ENCODE assay signal across 18 cellular contexts in genomic region chr13:40127925-40128324, GRCh38.
DNase-seq lines count a peak whose midpoint lies in the region; ATAC-seq and TF ChIP-seq lines count a peak whose summit lies in the region.
"Had no signal": no experiment of that assay in that cellular context is flagged by ENCODE, and none has a peak within 500 bp of the region (broad histone marks: within the 10 kb centered on the region; RNA-seq: fewer than 3 reads in every experiment).

No MANE protein-coding gene starts in this region.

- H2AFZ ChIP-seq in MM.1S (ENCODE audit: low read length), result no peak overlapping the region

- peaks cover 24% of the 10 kb centered on the region for H3F3A ChIP-seq in MM.1S (ENCODE audit: insufficient read depth, low read length)

- no peak for TF ChIP-seq CTCF in MM.1S (IDR thresholded peaks at IDR 0.05; ENCODE audit: low read length)

- POLR2A ChIA-PET in activated CD4-positive, alpha-beta T cell treated with anti-CD3 and anti-CD28 coated beads, Interleukin-2, amount 10 ng/mL, durations not matched to agents 7 days and 5 days (lab: Charles Lee), result no interaction called here

- H3K9me3 Mint-ChIP-seq in activated CD4-positive, alpha-beta T cell treated with anti-CD3 and anti-CD28 coated beads, Interleukin-2, amount 10 ng/mL, durations not matched to agents 7 days and 5 days, result peaks cover 31% of the 10 kb centered on the region
- peaks cover 15% of the 10 kb centered on the region for H3K9me3 Mint-ChIP-seq in activated CD4-positive, alpha-beta T cell treated with anti-CD3 and anti-CD28 coated beads, Interleukin-2, amount 10 ng/mL, durations not matched to agents 24 days and 14 days
- no peaks in the 10 kb centered on the region for H3K9me3 Mint-ChIP-seq in activated T-helper 17 cell treated with anti-CD3 and anti-CD28 coated beads, Interleukin-2, amount 50 U/mL, for 72 hours

- H3K9ac ChIP-seq in MM.1S (ENCODE audit: low read length), result no peak overlapping the region

- no peaks in the 10 kb centered on the region for H3K36me3 ChIP-seq in MM.1S (replicated peaks; ENCODE audit: insufficient read depth, low read length)

- H3K4me3 ChIP-seq in MM.1S (ENCODE audit: low read length), result no peak overlapping the region

- intact Hi-C loops in activated CD4-positive, alpha-beta T cell treated with anti-CD3 and anti-CD28 coated beads, Interleukin-2, amount 10 ng/mL, durations not matched to agents 24 days and 14 days (cut with micrococcal nuclease), result no loop called here

- H3K4me3 Mint-ChIP-seq in activated CD4-positive, alpha-beta T cell treated with anti-CD3 and anti-CD28 coated beads, Interleukin-2, amount 10 ng/mL, durations not matched to agents 7 days and 5 days, result no peak overlapping the region
- no peak overlapping the region for H3K4me3 Mint-ChIP-seq in activated CD4-positive, alpha-beta T cell treated with anti-CD3 and anti-CD28 coated beads, Interleukin-2, amount 10 ng/mL, durations not matched to agents 24 days and 14 days
- H3K4me3 Mint-ChIP-seq in activated T-helper 17 cell treated with anti-CD3 and anti-CD28 coated beads, Interleukin-2, amount 50 U/mL, for 72 hours, result no peak overlapping the region
- H3K4me3 Mint-ChIP-seq: CD14-positive monocyte had no signal

- H3K36me3 Mint-ChIP-seq in activated CD4-positive, alpha-beta T cell treated with anti-CD3 and anti-CD28 coated beads, Interleukin-2, amount 10 ng/mL, durations not matched to agents 7 days and 5 days (ENCODE audit: low read depth), result peaks cover 32% of the 10 kb centered on the region
- H3K36me3 Mint-ChIP-seq in activated CD4-positive, alpha-beta T cell treated with anti-CD3 and anti-CD28 coated beads, Interleukin-2, amount 10 ng/mL, durations not matched to agents 24 days and 14 days (ENCODE audit: low read depth), result peaks cover 24% of the 10 kb centered on the region
- no peaks in the 10 kb centered on the region for H3K36me3 Mint-ChIP-seq in activated T-helper 17 cell treated with anti-CD3 and anti-CD28 coated beads, Interleukin-2, amount 50 U/mL, for 72 hours (ENCODE audit: low read depth)
- H3K36me3 Mint-ChIP-seq: CD14-positive monocyte had no signal

- peak overlapping the region; percentile 58; the same call in 1 of the 2 replicates for H3K27ac ChIP-seq in MM.1S (ENCODE audit: low read length)

- peak overlapping the region; percentile 9 for H3K27ac Mint-ChIP-seq in activated CD4-positive, alpha-beta T cell treated with anti-CD3 and anti-CD28 coated beads, Interleukin-2, amount 10 ng/mL, durations not matched to agents 7 days and 5 days
- H3K27ac Mint-ChIP-seq in activated CD4-positive, alpha-beta T cell treated with anti-CD3 and anti-CD28 coated beads, Interleukin-2, amount 10 ng/mL, durations not matched to agents 24 days and 14 days, result no peak overlapping the region
- peak overlapping the region; percentile 44 for H3K27ac Mint-ChIP-seq in activated T-helper 17 cell treated with anti-CD3 and anti-CD28 coated beads, Interleukin-2, amount 50 U/mL, for 72 hours
- H3K27ac Mint-ChIP-seq: CD14-positive monocyte had no signal

- H3K27me3 Mint-ChIP-seq in activated CD4-positive, alpha-beta T cell treated with anti-CD3 and anti-CD28 coated beads, Interleukin-2, amount 10 ng/mL, durations not matched to agents 7 days and 5 days, result no peaks in the 10 kb centered on the region
- no peaks in the 10 kb centered on the region for H3K27me3 Mint-ChIP-seq in activated CD4-positive, alpha-beta T cell treated with anti-CD3 and anti-CD28 coated beads, Interleukin-2, amount 10 ng/mL, durations not matched to agents 24 days and 14 days
- no peaks in the 10 kb centered on the region for H3K27me3 Mint-ChIP-seq in activated T-helper 17 cell treated with anti-CD3 and anti-CD28 coated beads, Interleukin-2, amount 50 U/mL, for 72 hours

- H3K4me2 ChIP-seq in MM.1S (ENCODE audit: low read depth, low read length), result peak overlapping the region; percentile 59; the same call in 1 of the 2 replicates

- no peaks in the 10 kb centered on the region for H3K79me2 ChIP-seq in MM.1S (ENCODE audit: low read length)

- H3K27me3 ChIP-seq in MM.1S (replicated peaks; ENCODE audit: insufficient read depth, low read length), result no peaks in the 10 kb centered on the region

- H4K20me1 ChIP-seq in MM.1S (ENCODE audit: insufficient read depth, low read length), result no peaks in the 10 kb centered on the region

- H3K4me1 Mint-ChIP-seq in activated CD4-positive, alpha-beta T cell treated with anti-CD3 and anti-CD28 coated beads, Interleukin-2, amount 10 ng/mL, durations not matched to agents 7 days and 5 days, result peaks cover 45% of the 10 kb centered on the region
- peaks cover 55% of the 10 kb centered on the region for H3K4me1 Mint-ChIP-seq in activated CD4-positive, alpha-beta T cell treated with anti-CD3 and anti-CD28 coated beads, Interleukin-2, amount 10 ng/mL, durations not matched to agents 24 days and 14 days
- H3K4me1 Mint-ChIP-seq in activated T-helper 17 cell treated with anti-CD3 and anti-CD28 coated beads, Interleukin-2, amount 50 U/mL, for 72 hours, result peaks cover 42% of the 10 kb centered on the region
- H3K4me1 Mint-ChIP-seq: CD14-positive monocyte had no signal

- DNase-seq in activated CD4-positive, alpha-beta T cell treated with anti-CD3 and anti-CD28 coated beads, Interleukin-2, amount 10 ng/mL, durations not matched to agents 7 days and 5 days, result no peak
- DNase-seq in activated CD4-positive, alpha-beta T cell treated with anti-CD3 and anti-CD28 coated beads, Interleukin-2, amount 10 ng/mL, durations not matched to agents 24 days and 14 days, result no peak
- DNase-seq in MM.1S (no peak), SW 1271 (lab: John Stamatoyannopoulos, UW) (no peak), NCI-H774 (lab: John Stamatoyannopoulos, UW) (no peak)
- DNase-seq: 8988T, H7, NCI-H1105 treated with DMSO at 0.1 percent for 48 hours, NCI-H1694, NCI-H2081, NCI-H2171 treated with DMSO at 0.1 percent for 48 hours, NCI-H446, NCI-H526, PC-3, Right ventricle myocardium superior had no signal

- H3K9me2 ChIP-seq in MM.1S (replicated peaks; ENCODE audit: insufficient read depth, low read length), result no peaks in the 10 kb centered on the region

- peaks cover 33% of the 10 kb centered on the region for H3K4me1 ChIP-seq in MM.1S (ENCODE audit: low read length)

- no peak for ATAC-seq in activated T-helper 17 cell treated with anti-CD3 and anti-CD28 coated beads, Interleukin-2, amount 50 U/mL, for 72 hours (replicated peaks)
- ATAC-seq in activated CD4-positive, CD25-positive, alpha-beta regulatory T cell treated with anti-CD3 and anti-CD28 coated beads, Interleukin-2, amount 50 U/mL, for 24 hours, result no peak
- ATAC-seq: PC-3 had no signal

- H3K9me3 ChIP-seq in MM.1S (replicated peaks; ENCODE audit: insufficient read depth, low read length), result no peaks in the 10 kb centered on the region

- CTCF ChIA-PET in activated CD4-positive, alpha-beta T cell treated with anti-CD3 and anti-CD28 coated beads, Interleukin-2, amount 10 ng/mL, durations not matched to agents 7 days and 5 days (lab: Charles Lee), result interaction anchor here (1.0 kb wide), 1 partner anchor 9 kb away, joined by 3 read pairs; no protein-coding TSS in a partner anchor
